Comparison of ENCODE assay signal across 8 cellular contexts in genomic region chr21:28336299-28336698, GRCh38.
DNase-seq lines count a peak whose midpoint lies in the region; ATAC-seq and TF ChIP-seq lines count a peak whose summit lies in the region.

No MANE protein-coding gene starts in this region.

- peak overlapping the region; percentile 78 for H2AFZ ChIP-seq in OCI-LY7 (ENCODE audit: low read length)

- no peak for TF ChIP-seq POLR2A in esophagus squamous epithelium (IDR thresholded peaks at IDR 0.05)

- WGBS in esophagus squamous epithelium, 2 donors, result 0% methylated on average over 3 of the region's 3 CpGs

- H3K4me3 ChIP-seq in OCI-LY7 (ENCODE audit: low read depth, low read length, poor library complexity, severe bottlenecking) (no peak overlapping the region), esophagus squamous epithelium (no peak overlapping the region)

- peak overlapping the region; percentile 6 for H3K27ac Mint-ChIP-seq in osteocyte (ENCODE audit: unreplicated experiment)
- H3K27ac Mint-ChIP-seq in activated naive CD8-positive, alpha-beta T cell treated with anti-CD3 and anti-CD28 coated beads for 36 hours, result no peak overlapping the region
- H3K27ac Mint-ChIP-seq in CD4-positive, alpha-beta T cell, result no peak overlapping the region

- no peaks in the 10 kb centered on the region for H3K9me3 ChIP-seq in OCI-LY7 (ENCODE audit: low read length)
- H3K9me3 ChIP-seq in esophagus squamous epithelium, result no peaks in the 10 kb centered on the region
- no peaks in the 10 kb centered on the region for H3K9me3 ChIP-seq in CD4-positive, alpha-beta T cell (ENCODE audit: control insufficient read depth, low read length)

- TF ChIP-seq CTCF in OCI-LY7 (conservative IDR thresholded peaks at IDR 0.05; ENCODE audit: low read length) (peak; percentile 76), esophagus squamous epithelium (IDR thresholded peaks at IDR 0.05) (peak; percentile 19 to 61 (median 40)), osteocyte (IDR thresholded peaks at IDR 0.05) (peak; percentile 81)
- TF ChIP-seq CTCF in CD4-positive, alpha-beta T cell (IDR thresholded peaks at IDR 0.05), result no peak

- H3K27ac ChIP-seq in OCI-LY7 (ENCODE audit: low read depth, low read length, poor library complexity, severe bottlenecking) (no peak overlapping the region), esophagus squamous epithelium (no peak overlapping the region)
- H3K27ac ChIP-seq in CD4-positive, alpha-beta T cell (ENCODE audit: low read depth, low read length), result no peak overlapping the region

- no peaks in the 10 kb centered on the region for H4K20me1 ChIP-seq in OCI-LY7 (ENCODE audit: insufficient read depth, low read length)

- no peak for ATAC-seq in HG03469 (IDR thresholded peaks at IDR 0.05; ENCODE audit: unreplicated experiment)
- ATAC-seq in CD4-positive, alpha-beta T cell (ENCODE audit: poor library complexity), result no peak

- no peaks in the 10 kb centered on the region for H3K36me3 ChIP-seq in OCI-LY7 (ENCODE audit: insufficient read depth, low read length)
- no peaks in the 10 kb centered on the region for H3K36me3 ChIP-seq in esophagus squamous epithelium

- POLR2A ChIA-PET in OCI-LY7 (lab: Charles Lee), result interaction anchor here (0.7 kb wide), 1 partner anchor 1463 kb away, joined by 3 read pairs; no protein-coding TSS in a partner anchor
- POLR2A ChIA-PET in CD4-positive, alpha-beta T cell (lab: Charles Lee), result no interaction called here

- no peak overlapping the region for H3K4me3 Mint-ChIP-seq in osteocyte (ENCODE audit: unreplicated experiment)
- no peak overlapping the region for H3K4me3 Mint-ChIP-seq in activated naive CD8-positive, alpha-beta T cell treated with anti-CD3 and anti-CD28 coated beads for 36 hours
- H3K4me3 Mint-ChIP-seq in CD4-positive, alpha-beta T cell, result no peak overlapping the region

- CTCF ChIA-PET in OCI-LY7 (lab: Charles Lee; ENCODE audit: unreplicated experiment), result no interaction called here
- CTCF ChIA-PET in CD4-positive, alpha-beta T cell (lab: Charles Lee), result no interaction called here

- H3K36me3 Mint-ChIP-seq in osteocyte (ENCODE audit: unreplicated experiment), result no peaks in the 10 kb centered on the region
- no peaks in the 10 kb centered on the region for H3K36me3 Mint-ChIP-seq in activated naive CD8-positive, alpha-beta T cell treated with anti-CD3 and anti-CD28 coated beads for 36 hours
- H3K36me3 Mint-ChIP-seq in CD4-positive, alpha-beta T cell (ENCODE audit: low read depth), result no peaks in the 10 kb centered on the region

- H3K4me2 ChIP-seq in OCI-LY7 (ENCODE audit: low read length), result no peak overlapping the region

- DNase-seq in EH (ENCODE audit: low read depth) (peak; percentile 84), OCI-LY7 (ENCODE audit: low spot score) (peak; percentile 43), esophagus squamous epithelium (lab: John Stamatoyannopoulos, UW) (no peak), osteocyte (ENCODE audit: extremely low spot score, unreplicated experiment) (no peak)
- DNase-seq in activated naive CD8-positive, alpha-beta T cell treated with anti-CD3 and anti-CD28 coated beads for 36 hours, result no peak
- no peak for DNase-seq in stimulated activated CD4-positive, alpha-beta T cell treated with anti-CD3 and anti-CD28 coated beads, Interleukin-2, amount 100 ng/mL, for 48 hours
- no peak for DNase-seq in CD4-positive, alpha-beta T cell

- intact Hi-C loops in OCI-LY7 (cut with micrococcal nuclease; ENCODE audit: unreplicated experiment), result loop anchor here (10.0 kb wide), 2 partner anchors 271 to 1481 kb away; no protein-coding TSS in a partner anchor
- intact Hi-C loops in esophagus squamous epithelium (cut with DNase I), result no loop called here
- intact Hi-C loops in CD4-positive, alpha-beta T cell (cut with DNase I, micrococcal nuclease), result no loop called here

- H3K9me3 Mint-ChIP-seq in osteocyte (ENCODE audit: unreplicated experiment), result no peaks in the 10 kb centered on the region
- no peaks in the 10 kb centered on the region for H3K9me3 Mint-ChIP-seq in activated naive CD8-positive, alpha-beta T cell treated with anti-CD3 and anti-CD28 coated beads for 36 hours
- no peaks in the 10 kb centered on the region for H3K9me3 Mint-ChIP-seq in CD4-positive, alpha-beta T cell

- H3K9me2 ChIP-seq in OCI-LY7 (ENCODE audit: insufficient read depth, low read length), result no peaks in the 10 kb centered on the region

- no peaks in the 10 kb centered on the region for H3K79me2 ChIP-seq in OCI-LY7 (ENCODE audit: insufficient read depth, low read depth, low read length)

- H3K4me1 ChIP-seq in OCI-LY7 (ENCODE audit: insufficient read depth, low read length, poor library complexity, severe bottlenecking), result peaks cover 21% of the 10 kb centered on the region
- peaks cover 0 to 19% (median 0%) of the 10 kb centered on the region in 3 donors for H3K4me1 ChIP-seq in esophagus squamous epithelium

- no TSS peak for BruUV-seq in OCI-LY7 (replicated peaks; lab: Mats Ljungman, UMichigan)

- no peaks in the 10 kb centered on the region for H3K27me3 ChIP-seq in esophagus squamous epithelium
- H3K27me3 ChIP-seq in CD4-positive, alpha-beta T cell (ENCODE audit: control insufficient read depth, insufficient read depth, low read length), result no peaks in the 10 kb centered on the region

- no peaks in the 10 kb centered on the region for H3K27me3 Mint-ChIP-seq in osteocyte (ENCODE audit: unreplicated experiment)
- peaks cover 3% of the 10 kb centered on the region for H3K27me3 Mint-ChIP-seq in activated naive CD8-positive, alpha-beta T cell treated with anti-CD3 and anti-CD28 coated beads for 36 hours
- no peaks in the 10 kb centered on the region for H3K27me3 Mint-ChIP-seq in CD4-positive, alpha-beta T cell

- peaks cover 17% of the 10 kb centered on the region for H3K4me1 Mint-ChIP-seq in osteocyte (ENCODE audit: unreplicated experiment)
- H3K4me1 Mint-ChIP-seq in activated naive CD8-positive, alpha-beta T cell treated with anti-CD3 and anti-CD28 coated beads for 36 hours, result no peaks in the 10 kb centered on the region
- H3K4me1 Mint-ChIP-seq in CD4-positive, alpha-beta T cell (ENCODE audit: low read depth), result no peaks in the 10 kb centered on the region

Comparison
In these comparisons a context has a peak if more than half of its experiments do, and no peak if none do; other contexts are left out.
1. DNase-seq: peak in EH (single experiment) and OCI-LY7 (single experiment); none in esophagus squamous epithelium (single experiment), osteocyte (single experiment), activated naive CD8-positive, alpha-beta T cell treated with anti-CD3 and anti-CD28 coated beads for 36 hours (single experiment), stimulated activated CD4-positive, alpha-beta T cell treated with anti-CD3 and anti-CD28 coated beads, Interleukin-2, amount 100 ng/mL, for 48 hours (0 of 2) and CD4-positive, alpha-beta T cell (0 of 10).